Comparison of ENCODE assay signal across 11 cellular contexts in genomic region chr2:190980630-190981214, GRCh38. TPM values are rescaled to one million over a fixed set of nuclear protein-coding genes. Genes with fewer than 3 reads are reported as not detected.
DNase-seq lines count a peak whose midpoint lies in the region; ATAC-seq, FAIRE-seq and TF ChIP-seq lines count a peak whose summit lies in the region.
"Had no signal": no experiment of that assay in that cellular context is flagged by ENCODE, and none has a peak within 500 bp of the region (broad histone marks: within the 10 kb centered on the region; RNA-seq: fewer than 3 reads in every experiment).

No MANE protein-coding gene starts in this region.

- H3K4me1 Mint-ChIP-seq in T-helper 17 cell (peaks cover 14% of the 10 kb centered on the region), type B pancreatic cell (ENCODE audit: unreplicated experiment) (peaks cover 21% of the 10 kb centered on the region)

- H3K36me3 ChIP-seq in left ventricle myocardium inferior (peaks cover 89% of the 10 kb centered on the region), kidney (ENCODE audit: control insufficient read depth in 1 of 2, insufficient read depth in 2 of 2, low read length in 2 of 2) (peaks cover 63 to 72% of the 10 kb centered on the region in 2 donors)

- no peak for FAIRE-seq in kidney (lab: Jason Lieb, UNC)

- H3K36me3 Mint-ChIP-seq in T-helper 17 cell (ENCODE audit: low read depth) (peaks cover 16% of the 10 kb centered on the region), type B pancreatic cell (peaks cover 79% of the 10 kb centered on the region)

- TF ChIP-seq CTCF in left ventricle myocardium inferior (IDR thresholded peaks at IDR 0.05; ENCODE audit: borderline replicate concordance) (no peak), kidney (IDR thresholded peaks at IDR 0.05; ENCODE audit: borderline replicate concordance, extremely low read depth, insufficient read depth) (no peak), type B pancreatic cell (conservative IDR thresholded peaks at IDR 0.05) (no peak)

- no peak overlapping the region for H3K9ac ChIP-seq in kidney (ENCODE audit: low read length in 2 of 2)

- H3K27ac ChIP-seq in left ventricle myocardium inferior (replicated peaks) (peak overlapping the region; percentile 91), kidney (ENCODE audit: low read depth in 2 of 2, low read length in 2 of 2) (peak overlapping the region; percentile 75 to 82)

- H3K27me3 ChIP-seq in left ventricle myocardium inferior (ENCODE audit: low read depth), result no peaks in the 10 kb centered on the region

- no peaks in the 10 kb centered on the region for H3K27me3 Mint-ChIP-seq in T-helper 17 cell
- H3K27me3 Mint-ChIP-seq in type B pancreatic cell, result no peaks in the 10 kb centered on the region

- peak overlapping the region; percentile 96 for H3K27ac Mint-ChIP-seq in T-helper 17 cell
- peak overlapping the region; percentile 95 for H3K27ac Mint-ChIP-seq in type B pancreatic cell

- ATAC-seq in left cardiac atrium (no peak), T-helper 17 cell (no peak), GM18909 (IDR thresholded peaks at IDR 0.05; ENCODE audit: poor library complexity, unreplicated experiment) (no peak), GM18519 (IDR thresholded peaks at IDR 0.05; ENCODE audit: low FRiP score, unreplicated experiment) (no peak)

- H3K4me3 ChIP-seq in left ventricle myocardium inferior (peak overlapping the region; percentile 44), kidney (ENCODE audit: low read length in 2 of 2) (no peak overlapping the region)

- H3K4me3 Mint-ChIP-seq in T-helper 17 cell (no peak overlapping the region), type B pancreatic cell (peak overlapping the region; percentile 78)

- H3K9me3 ChIP-seq in left ventricle myocardium inferior (replicated peaks) (no peaks in the 10 kb centered on the region), T-helper 17 cell (ENCODE audit: control insufficient read depth, low read length, poor library complexity, severe bottlenecking) (no peaks in the 10 kb centered on the region), kidney (ENCODE audit: control insufficient read depth in 1 of 2, low read length in 2 of 2) (no peaks in the 10 kb centered on the region)

- no peak for DNase-seq in left ventricle myocardium inferior
- DNase-seq in left cardiac atrium, result no peak
- no peak for DNase-seq in T-helper 17 cell
- no peak for DNase-seq in kidney
- DNase-seq in type B pancreatic cell (ENCODE audit: extremely low spot score, unreplicated experiment), result no peak
- DNase-seq in cerebellar cortex (ENCODE audit: low spot score), result no peak
- DNase-seq: amygdala; DND-41; stimulated activated CD4-positive, alpha-beta T cell treated with anti-CD3 and anti-CD28 coated beads, Interleukin-2, amount 100 ng/mL, for 48 hours had no signal

- H3K4me1 ChIP-seq in left ventricle myocardium inferior (peaks cover 54% of the 10 kb centered on the region), kidney (ENCODE audit: control insufficient read depth in 1 of 2, insufficient read depth in 1 of 2, low read depth in 1 of 2, low read length in 2 of 2) (peaks cover 0 to 12% of the 10 kb centered on the region in 2 donors)

- no peaks in the 10 kb centered on the region for H3K9me3 Mint-ChIP-seq in type B pancreatic cell

- intact Hi-C loops in left ventricle myocardium inferior (cut with micrococcal nuclease) (no loop called here), left cardiac atrium (cut with DNase I) (loop anchor here in 1 of 2 donors (2.0 kb wide), 1 partner anchor 28 kb away; no protein-coding TSS in a partner anchor), kidney (cut with DNase I) (no loop called here)

RNA-seq across cellular contexts. Expression of gene STAT1, which starts 33.2 kb away (rescaled TPM):
- total RNA-seq in left ventricle myocardium inferior (42.2 TPM), left cardiac atrium (10 to 100 TPM; 37.3 to 76.7 TPM), T-helper 17 cell (10 to 100 TPM; 80.7 to 86.4 TPM), kidney (121 TPM), type B pancreatic cell (ENCODE audit: low replicate concordance) (52.8 and 85.6 TPM in 2 replicates)
- polyA plus RNA-seq in kidney (ENCODE audit: insufficient read depth, low read depth, low replicate concordance), result 37.5 TPM
